Comparison of ENCODE assay signal across 8 cellular contexts in the genomic region with DNA sequence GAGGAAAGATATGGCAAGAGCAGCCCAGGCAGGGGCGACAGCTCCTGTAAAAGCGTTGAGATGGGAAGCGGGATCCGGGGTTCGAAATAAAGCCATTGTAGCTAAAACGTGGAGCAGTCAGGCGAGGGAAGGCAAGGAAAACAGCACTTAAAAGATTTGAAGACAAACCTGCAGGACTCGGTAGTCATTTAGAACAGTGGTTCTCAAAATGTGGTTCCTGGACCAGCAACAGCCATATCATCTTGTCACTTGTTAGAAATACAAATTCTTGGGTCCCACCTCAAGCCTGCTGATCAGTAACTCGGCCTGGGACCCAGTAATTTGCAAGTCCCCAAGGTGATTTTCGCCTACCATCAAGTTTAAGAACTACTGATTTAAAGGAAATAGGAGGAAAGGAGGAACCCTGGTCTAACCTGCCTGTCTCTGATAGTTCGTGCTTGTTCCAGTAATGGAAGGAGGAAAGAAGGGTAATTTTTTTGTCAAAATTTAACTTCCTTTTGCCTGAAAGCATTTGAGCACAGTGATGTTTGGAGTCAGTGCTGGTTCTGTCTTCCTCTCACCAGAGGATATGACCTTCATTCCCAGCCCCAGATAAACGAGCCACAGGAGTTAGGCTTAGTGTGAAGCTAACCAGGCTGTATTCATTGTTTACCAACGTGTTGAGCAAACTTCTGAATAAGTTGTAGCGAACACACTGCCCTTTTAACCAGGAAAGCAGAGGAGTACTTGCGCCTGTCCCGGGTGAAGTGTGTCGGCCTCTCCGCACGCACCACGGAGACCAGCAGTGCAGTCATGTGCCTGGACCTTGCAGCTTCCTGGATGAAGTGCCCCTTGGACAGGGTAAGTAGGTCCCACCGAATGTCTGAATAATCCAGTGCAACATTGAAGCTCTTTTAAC. TPM values are rescaled to one million over a fixed set of nuclear protein-coding genes. Genes with fewer than 3 reads are reported as not detected.
DNase-seq lines count a peak whose midpoint lies in the region; ATAC-seq and TF ChIP-seq lines count a peak whose summit lies in the region.

No MANE protein-coding gene starts in this region.

- H3K27ac ChIP-seq in HEK293 (ENCODE audit: extremely low read depth, low read depth, low read length) (peak overlapping the region; percentile 81), left lung (peak overlapping the region in 1 of 2 donors; percentile 93)

- intact Hi-C loops in left lung (cut with DNase I), result no loop called here

- peaks cover 18 to 41% of the 10 kb centered on the region in 2 experiments for H3K36me3 ChIP-seq in HEK293 (ENCODE audit: control insufficient read depth in 2 of 2, insufficient read depth in 1 of 2, low read length in 2 of 2)
- H3K36me3 ChIP-seq in left lung, result no peaks in the 10 kb centered on the region

- H3K9me3 ChIP-seq in HEK293 (ENCODE audit: control insufficient read depth, insufficient read depth, low read depth, low read length), result no peaks in the 10 kb centered on the region
- no peaks in the 10 kb centered on the region for H3K9me3 ChIP-seq in left lung

- H3K4me1 ChIP-seq in HEK293 (ENCODE audit: control insufficient read depth, insufficient read depth, low read length), result peaks cover 6% of the 10 kb centered on the region; the same call in 1 of the 2 replicates
- peaks cover 14 to 45% of the 10 kb centered on the region in 2 donors for H3K4me1 ChIP-seq in left lung

- no peak for ATAC-seq in left lung
- ATAC-seq in GM21737 (IDR thresholded peaks at IDR 0.05; ENCODE audit: unreplicated experiment), result no peak
- ATAC-seq in GM18907 (IDR thresholded peaks at IDR 0.05; ENCODE audit: unreplicated experiment), result no peak

- POLR2A ChIA-PET in HEK293 (lab: Yijun Ruan, JAX), result interaction anchor here (0.5 to 1.7 kb wide), 9 partner anchors 17 to 140 kb away, joined by 3 to 7 read pairs (median 4); a partner anchor contains a TSS

- DNase-seq in A172 (ENCODE audit: low spot score) (peak; percentile 19), astrocyte of the hippocampus (ENCODE audit: low read depth, low spot score) (peak; percentile 51), left lung (peak; percentile 58 to 64), cortex of kidney (lab: John Stamatoyannopoulos, UW) (no peak), GM19238 (ENCODE audit: insufficient read length, low spot score) (no peak)

- CTCF ChIA-PET in HEK293 (lab: Yijun Ruan, JAX), result interaction anchor here (0.6 to 3.7 kb wide), 6 partner anchors 10 to 139 kb away, joined by 3 to 21 read pairs (median 3); no protein-coding TSS in a partner anchor

- no peak for TF ChIP-seq CTCF in HEK293 (tag by site-specific recombination; IDR thresholded peaks at IDR 0.05)
- TF ChIP-seq CTCF in left lung (IDR thresholded peaks at IDR 0.05), result no peak

- H3K27me3 ChIP-seq in left lung, result no peaks in the 10 kb centered on the region

- H3K4me3 ChIP-seq in HEK293 (ENCODE audit: low read depth, low read length) (peak overlapping the region; percentile 95), left lung (peak overlapping the region; percentile 86 to 87)

TF ChIP-seq in HEK293, 187 proteins besides CTCF, POLR2A, EP300 and RAD21:
- no peak for TF ChIP-seq ZNF433 (tag by site-specific recombination; IDR thresholded peaks at IDR 0.05; ENCODE audit: low read depth)
- TF ChIP-seq, protein P1, sequence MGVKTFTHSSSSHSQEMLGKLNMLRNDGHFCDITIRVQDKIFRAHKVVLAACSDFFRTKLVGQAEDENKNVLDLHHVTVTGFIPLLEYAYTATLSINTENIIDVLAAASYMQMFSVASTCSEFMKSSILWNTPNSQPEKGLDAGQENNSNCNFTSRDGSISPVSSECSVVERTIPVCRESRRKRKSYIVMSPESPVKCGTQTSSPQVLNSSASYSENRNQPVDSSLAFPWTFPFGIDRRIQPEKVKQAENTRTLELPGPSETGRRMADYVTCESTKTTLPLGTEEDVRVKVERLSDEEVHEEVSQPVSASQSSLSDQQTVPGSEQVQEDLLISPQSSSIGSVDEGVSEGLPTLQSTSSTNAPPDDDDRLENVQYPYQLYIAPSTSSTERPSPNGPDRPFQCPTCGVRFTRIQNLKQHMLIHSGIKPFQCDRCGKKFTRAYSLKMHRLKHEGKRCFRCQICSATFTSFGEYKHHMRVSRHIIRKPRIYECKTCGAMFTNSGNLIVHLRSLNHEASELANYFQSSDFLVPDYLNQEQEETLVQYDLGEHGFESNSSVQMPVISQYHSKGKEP (tag by site-specific recombination; IDR thresholded peaks at IDR 0.05), result no peak
- no peak for TF ChIP-seq ZFHX2 (tag by site-specific recombination; conservative IDR thresholded peaks at IDR 0.05)
- TF ChIP-seq ZFP3 (tag by site-specific recombination; IDR thresholded peaks at IDR 0.05; ENCODE audit: low read depth), result no peak
- TF ChIP-seq ZNF521 (tag by site-specific recombination; IDR thresholded peaks at IDR 0.05), result no peak
- no peak for TF ChIP-seq ZNF2 (tag by site-specific recombination; IDR thresholded peaks at IDR 0.05)
- TF ChIP-seq REPIN1 (tag by site-specific recombination; IDR thresholded peaks at IDR 0.05; ENCODE audit: low read depth), result no peak
- no peak for TF ChIP-seq ZBTB7A (tag by site-specific recombination; IDR thresholded peaks at IDR 0.05; ENCODE audit: low read depth)
- TF ChIP-seq ZNF366 (tag by site-specific recombination; conservative IDR thresholded peaks at IDR 0.05), result no peak
- TF ChIP-seq MZF1 (tag by site-specific recombination; IDR thresholded peaks at IDR 0.05; ENCODE audit: borderline replicate concordance), result no peak

RNA-seq across cellular contexts. Expression of a gene that starts 1.1 kb away (rescaled TPM):
- total RNA-seq in A172 (2014; rRNA removed; shearing (Covaris generic)), result 65.1 and 72.3 TPM in 2 replicates
- total RNA-seq in left lung, result 1 to 10 TPM; 7.4 to 7.7 TPM

RNA-seq across cellular contexts. Expression of a gene that starts 1.6 kb away (rescaled TPM):
- 178 and 289 TPM in 2 replicates for total RNA-seq in A172 (2014; rRNA removed; shearing (Covaris generic))
- 100 to 1,000 TPM; 102 to 116 TPM for total RNA-seq in left lung

RNA-seq across cellular contexts. Expression of a gene that starts 57.6 kb away (rescaled TPM):
- 0.69 and 1.00 TPM in 2 replicates for total RNA-seq in A172 (2014; rRNA removed; shearing (Covaris generic))
- 1 to 10 TPM in 1 of 2 donors, under 1 TPM in 1; 0.03 to 1.2 TPM for total RNA-seq in left lung

Comparison
In these comparisons a context has a peak if more than half of its experiments do, and no peak if none do; other contexts are left out.
1. DNase-seq: peak in A172 (single experiment), astrocyte of the hippocampus (single experiment) and left lung (2 of 2); none in cortex of kidney (single experiment) and GM19238 (single experiment).